ENCODE assay signal across 14 cellular contexts in genomic region chr7:151786241-151786640, GRCh38.
A peak's percentile ranks its signal among the peaks of the same experiment; 100 is the strongest.
DNase-seq lines count a peak whose midpoint lies in the region; ATAC-seq and TF ChIP-seq lines count a peak whose summit lies in the region.
"Had no signal": no experiment of that assay in that cellular context is flagged by ENCODE, and none has a peak within 500 bp of the region (broad histone marks: within the 10 kb centered on the region; RNA-seq: fewer than 3 reads in every experiment).

No MANE protein-coding gene starts in this region.

- no peaks in the 10 kb centered on the region for H3K9me3 ChIP-seq in right cardiac atrium (ENCODE audit: control insufficient read depth, low read length)
- H3K9me3 ChIP-seq in right atrium auricular region, result no peaks in the 10 kb centered on the region
- H3K9me3 ChIP-seq in left lung, result no peaks in the 10 kb centered on the region
- H3K9me3 ChIP-seq: HAP-1 had no signal

- H3K36me3 ChIP-seq in right atrium auricular region (no peaks in the 10 kb centered on the region), left lung (peaks cover 0 to 8% of the 10 kb centered on the region in 2 donors)
- H3K36me3 ChIP-seq: HAP-1 had no signal

- H3K27ac ChIP-seq in right cardiac atrium (ENCODE audit: low read length) (no peak overlapping the region), right atrium auricular region (no peak overlapping the region), left lung (no peak overlapping the region)
- H3K27ac ChIP-seq: BLaER1 treated with 17β-estradiol and CSF1 and Interleukin-3, amounts not matched to agents 10 nM and 100 nM had no signal

- no peak for TF ChIP-seq CTCF in right atrium auricular region (IDR thresholded peaks at IDR 0.05)
- no peak for TF ChIP-seq CTCF in left lung (IDR thresholded peaks at IDR 0.05)

- WGBS in right cardiac atrium, result 94% methylated on average over 19 of the region's 19 CpGs

- no peak for ATAC-seq in right cardiac atrium
- no peak for ATAC-seq in left lung
- ATAC-seq: HepG2 had no signal

- no peaks in the 10 kb centered on the region for H3K27me3 ChIP-seq in right cardiac atrium (ENCODE audit: control insufficient read depth, insufficient read depth)
- H3K27me3 ChIP-seq in right atrium auricular region, result no peaks in the 10 kb centered on the region
- H3K27me3 ChIP-seq in left lung, result no peaks in the 10 kb centered on the region
- H3K27me3 ChIP-seq: BLaER1 treated with 17β-estradiol and CSF1 and Interleukin-3, amounts not matched to agents 10 nM and 100 nM had no signal

- DNase-seq in right cardiac atrium, result peak in 2 of 3 donors; percentile 29 to 46
- no peak for DNase-seq in right atrium auricular region (ENCODE audit: low spot score)
- DNase-seq in left lung, result peak; percentile 29 to 66
- DNase-seq in posterior vena cava (ENCODE audit: low spot score), result peak; percentile 76
- DNase-seq in GM19238 (ENCODE audit: insufficient read length, low spot score), result no peak
- no peak for DNase-seq in SKM-1 (lab: John Stamatoyannopoulos, UW; ENCODE audit: unreplicated experiment)
- DNase-seq in KG1 (lab: John Stamatoyannopoulos, UW), result no peak
- DNase-seq: ACHN; Calu3; CD4-positive, alpha-beta T cell; DMS 273 treated with DMSO at 0.1 percent for 48 hours had no signal

- H3K4me1 ChIP-seq in right cardiac atrium (ENCODE audit: control insufficient read depth, insufficient read depth, low read length) (no peaks in the 10 kb centered on the region), right atrium auricular region (peaks cover 0 to 11% of the 10 kb centered on the region in 2 donors), left lung (peaks cover 7 to 20% of the 10 kb centered on the region in 2 donors)
- H3K4me1 ChIP-seq: HAP-1 had no signal

- intact Hi-C loops in right cardiac atrium (cut with DNase I) (loop anchor here in 2 of 4 donors (10.0 kb wide), 2 partner anchors 89 to 149 kb away; partner anchors contain the start of gene PRKAG2 (in 1 of the 2)), left lung (cut with DNase I) (loop anchor here in 1 of 2 donors (10.0 kb wide), 1 partner anchor 149 kb away; no protein-coding TSS in a partner anchor), posterior vena cava (cut with DNase I) (loop anchor here (5.0 to 10.0 kb wide), 2 partner anchors 89 to 146 kb away; partner anchors contain the start of gene PRKAG2 (in 1 of the 2))

- no peak overlapping the region for H3K4me3 ChIP-seq in right cardiac atrium (ENCODE audit: low read length)
- no peak overlapping the region for H3K4me3 ChIP-seq in right atrium auricular region
- no peak overlapping the region for H3K4me3 ChIP-seq in left lung
- H3K4me3 ChIP-seq: BLaER1 treated with 17β-estradiol and CSF1 and Interleukin-3, amounts not matched to agents 10 nM and 100 nM; HAP-1 had no signal

Comparison
In these comparisons a context has a peak if more than half of its experiments do, and no peak if none do; other contexts are left out.
1. DNase-seq: peak in right cardiac atrium (2 of 3), left lung (2 of 2) and posterior vena cava (single experiment); none in right atrium auricular region (single experiment), GM19238 (single experiment), SKM-1 (single experiment) and KG1 (single experiment).